ENCODE assay signal across 14 cellular contexts in genomic region chr3:9008550-9009255, GRCh38.
"Had no signal": no experiment of that assay in that cellular context is flagged by ENCODE, and none has a peak within 500 bp of the region (broad histone marks: within the 10 kb centered on the region; RNA-seq: fewer than 3 reads in every experiment).

No MANE protein-coding gene starts in this region.

- H3K4me1 ChIP-seq: heart right ventricle, parathyroid adenoma had no signal

- H3K36me3 ChIP-seq: thoracic aorta had no signal

- DNase-seq: activated CD4-positive, alpha-beta T cell treated with anti-CD3 and anti-CD28 coated beads, Interleukin-2, amount 10 ng/mL, durations not matched to agents 7 days and 5 days; activated CD4-positive, CD25-positive, alpha-beta regulatory T cell; activated naive CD4-positive, alpha-beta T cell treated with anti-CD3 and anti-CD28 coated beads, Interleukin-2, amount 50 U/mL, for 16 hours; activated T-cell treated with anti-CD3 and anti-CD28 coated beads for 4 hours; cerebellar nuclear complex; erythroblast; heart right ventricle; retina; stimulated activated CD4-positive, alpha-beta T cell treated with anti-CD3 and anti-CD28 coated beads, Interleukin-4, amount 100 ng/mL, for 4 hours; stimulated activated naive CD8-positive, alpha-beta T cell treated with anti-CD3 and anti-CD28 coated beads, Interleukin-15, amount 100 ng/mL, for 72 hours; T-helper 17 cell had no signal

- H3K9ac ChIP-seq: parathyroid adenoma had no signal

- ATAC-seq: stimulated activated naive CD8-positive, alpha-beta T cell treated with anti-CD3 and anti-CD28 coated beads, Interleukin-15, amount 100 ng/mL, for 72 hours; T-helper 17 cell had no signal

- H3K27ac ChIP-seq: heart right ventricle, parathyroid adenoma, thoracic aorta had no signal

- H3K27me3 ChIP-seq: heart right ventricle had no signal

- H3K4me3 ChIP-seq: heart right ventricle, skin epidermis, thoracic aorta had no signal

- H3K9me3 ChIP-seq: heart right ventricle, thoracic aorta had no signal
